30 cellular contexts compared by ENCODE assay signal in genomic region chr20:56676679-56677078, GRCh38. TPM values are rescaled to one million over a fixed set of nuclear protein-coding genes. Genes with fewer than 3 reads are reported as not detected.
"Had no signal": no experiment of that assay in that cellular context is flagged by ENCODE, and none has a peak within 500 bp of the region (broad histone marks: within the 10 kb centered on the region; RNA-seq: fewer than 3 reads in every experiment).

No MANE protein-coding gene starts in this region.

- H3K27ac ChIP-seq: esophagus muscularis mucosa, foreskin keratinocyte, heart left ventricle, parathyroid adenoma, psoas muscle, upper lobe of left lung, vagina had no signal

- H3K4me2 ChIP-seq: smooth muscle cell had no signal

- H3K36me3 ChIP-seq: esophagus muscularis mucosa, heart left ventricle, upper lobe of left lung, vagina had no signal

- H3K9ac ChIP-seq: parathyroid adenoma had no signal

- H3K4me1 ChIP-seq: esophagus muscularis mucosa, foreskin keratinocyte, heart left ventricle, parathyroid adenoma, psoas muscle, upper lobe of left lung, vagina had no signal

- FAIRE-seq: kidney had no signal

- ATAC-seq: foreskin keratinocyte; heart left ventricle; left colon; naive thymus-derived CD8-positive, alpha-beta T cell; psoas muscle; stimulated activated memory B cell treated with anti-CD40 and anti-IgM and Interleukin-4, amounts not matched to agents 10 μg/mL and 1 μg/mL and 100 μg/mL, for 72 hours; stimulated activated naive CD8-positive, alpha-beta T cell treated with anti-CD3 and anti-CD28 coated beads, Interleukin-15, amount 100 ng/mL, for 72 hours had no signal

- H3K9me3 ChIP-seq: esophagus muscularis mucosa, heart left ventricle, psoas muscle, upper lobe of left lung, vagina had no signal

- H2AFZ ChIP-seq: parathyroid adenoma had no signal

- H3K4me3 ChIP-seq: esophagus muscularis mucosa, heart left ventricle, psoas muscle, smooth muscle cell, upper lobe of left lung, vagina had no signal

- DNase-seq: activated CD4-positive, alpha-beta memory T cell treated with anti-CD3 and anti-CD28 coated beads, Interleukin-2, amount 10 ng/mL, durations not matched to agents 7 days and 5 days; activated CD4-positive, alpha-beta T cell treated with anti-CD3 and anti-CD28 coated beads, Interleukin-2, amount 10 ng/mL, durations not matched to agents 24 days and 14 days; activated CD4-positive, CD25-positive, alpha-beta regulatory T cell treated with anti-CD3 and anti-CD28 coated beads, Interleukin-2, amount 50 U/mL, for 72 hours; activated CD8-positive, alpha-beta memory T cell treated with anti-CD3 and anti-CD28 coated beads, Interleukin-2, amount 50 U/mL, for 48 hours; activated gamma-delta T cell; activated naive CD4-positive, alpha-beta T cell treated with anti-CD3 and anti-CD28 coated beads, Interleukin-2, amount 50 U/mL, for 16 hours; activated T-cell treated with anti-CD3 and anti-CD28 coated beads, Interleukin-2, amount 50 U/mL, for 24 hours; amniotic stem cell; effector CD4-positive, alpha-beta T cell; foreskin keratinocyte; heart left ventricle; hypothalamus; immature natural killer cell; kidney; left colon; naive thymus-derived CD8-positive, alpha-beta T cell; occipital lobe; psoas muscle; stimulated activated CD4-positive, alpha-beta T cell treated with anti-CD3 and anti-CD28 coated beads, Interleukin-1b, Interleukin-23, amount 100 ng/mL, for 48 hours; stimulated activated CD4-positive, alpha-beta T cell treated with anti-CD3 and anti-CD28 coated beads, Interleukin-4, amount 100 ng/mL, for 4 hours; stimulated activated CD8-positive, alpha-beta memory T cell treated with anti-CD3 and anti-CD28 coated beads, Interleukin-4, amount 100 ng/mL, for 48 hours; stimulated activated naive CD8-positive, alpha-beta T cell treated with anti-CD3 and anti-CD28 coated beads, Interleukin-15, amount 100 ng/mL, for 72 hours; substantia nigra; upper lobe of left lung had no signal

- H3K27me3 ChIP-seq: foreskin keratinocyte, upper lobe of left lung, vagina had no signal

RNA-seq across cellular contexts. Expression of gene TFAP2C, which starts 47.6 kb away (rescaled TPM):
- total RNA-seq: activated CD4-positive, alpha-beta memory T cell treated with anti-CD3 and anti-CD28 coated beads, Interleukin-2, amount 10 ng/mL, durations not matched to agents 7 days and 5 days; activated CD4-positive, alpha-beta T cell treated with anti-CD3 and anti-CD28 coated beads, Interleukin-2, amount 10 ng/mL, durations not matched to agents 24 days and 14 days; naive thymus-derived CD8-positive, alpha-beta T cell; psoas muscle had no signal
- polyA plus RNA-seq: heart left ventricle; immature natural killer cell; liver; naive thymus-derived CD8-positive, alpha-beta T cell had no signal
